ENCODE assay signal across 8 cellular contexts in genomic region chr6:77650098-77650663, GRCh38.
A peak's percentile ranks its signal among the peaks of the same experiment; 100 is the strongest.
DNase-seq lines count a peak whose midpoint lies in the region; ATAC-seq and TF ChIP-seq lines count a peak whose summit lies in the region.

No MANE protein-coding gene starts in this region.

- TF ChIP-seq CTCF in choroid plexus epithelial cell (conservative IDR thresholded peaks at IDR 0.05; ENCODE audit: low read depth, low read length), result peak; percentile 35

- peak; percentile 80 for ATAC-seq in GM19351 (IDR thresholded peaks at IDR 0.05; ENCODE audit: unreplicated experiment)
- no peak for ATAC-seq in HG03354 (IDR thresholded peaks at IDR 0.05; ENCODE audit: poor library complexity, severe bottlenecking, unreplicated experiment)

- peak overlapping the region; percentile 17 for H3K4me3 ChIP-seq in choroid plexus epithelial cell (ENCODE audit: low read depth, low read length)

- DNase-seq in NCI-H146 (lab: John Stamatoyannopoulos, UW) (peak; percentile 91), choroid plexus epithelial cell (ENCODE audit: low read depth) (peak; percentile 23), medulla oblongata (ENCODE audit: extremely low spot score) (peak; percentile 69), NCI-H510A (lab: John Stamatoyannopoulos, UW) (no peak), HuH-7.5 (ENCODE audit: low spot score) (no peak), NCI-H82 (lab: John Stamatoyannopoulos, UW) (no peak)

Comparison
In these comparisons a context has a peak if more than half of its experiments do, and no peak if none do; other contexts are left out.
1. DNase-seq: peak in NCI-H146 (single experiment), choroid plexus epithelial cell (single experiment) and medulla oblongata (single experiment); none in NCI-H510A (single experiment), HuH-7.5 (single experiment) and NCI-H82 (single experiment).